In the genomic region with DNA sequence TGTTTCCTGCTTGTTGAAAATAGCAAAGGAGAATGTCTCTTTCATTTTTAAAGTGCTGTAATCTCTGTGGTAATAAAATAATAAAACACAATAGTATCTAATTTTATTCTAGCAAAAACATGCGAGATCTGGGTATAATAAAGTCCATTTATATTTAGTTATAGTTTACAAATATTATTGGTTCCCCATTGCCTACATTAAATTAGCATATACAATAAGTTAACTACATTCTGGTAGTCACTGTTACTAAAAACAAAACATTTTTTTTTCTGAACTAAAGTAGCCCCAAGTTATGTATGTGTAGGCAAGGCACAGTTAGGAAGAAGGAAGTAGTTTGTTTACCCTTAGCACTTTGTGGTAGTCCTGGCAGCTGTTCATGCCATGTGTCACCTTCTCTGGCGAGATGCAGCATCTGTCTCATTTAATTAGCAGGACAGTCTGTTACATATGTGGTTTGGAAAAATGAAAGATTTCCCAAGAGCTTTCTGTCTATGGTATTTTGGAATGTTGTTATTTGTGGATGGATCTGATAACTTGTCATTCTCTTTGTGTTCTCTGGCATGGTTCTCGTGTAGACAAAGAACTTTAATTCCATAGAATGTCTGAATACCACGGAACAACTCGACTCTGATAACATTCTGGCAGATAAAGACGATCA, we compare ENCODE assay signal across 11 cellular contexts.
DNase-seq lines count a peak whose midpoint lies in the region; FAIRE-seq and TF ChIP-seq lines count a peak whose summit lies in the region.
"Had no signal": no experiment of that assay in that cellular context is flagged by ENCODE, and none has a peak within 500 bp of the region (broad histone marks: within the 10 kb centered on the region; RNA-seq: fewer than 3 reads in every experiment).

No MANE protein-coding gene starts in this region.

- H3K4me3 Mint-ChIP-seq in astrocyte (ENCODE audit: unreplicated experiment) = no peak overlapping the region
- H3K4me3 Mint-ChIP-seq: activated naive CD8-positive, alpha-beta T cell treated with anti-CD3 and anti-CD28 coated beads for 36 hours had no signal

- peak overlapping the region; percentile 47 for H3K4me2 ChIP-seq in astrocyte (ENCODE audit: low read length)

- H3K27me3 Mint-ChIP-seq in astrocyte (ENCODE audit: low read depth, unreplicated experiment) = no peaks in the 10 kb centered on the region
- H3K27me3 Mint-ChIP-seq: activated naive CD8-positive, alpha-beta T cell treated with anti-CD3 and anti-CD28 coated beads for 36 hours had no signal

- peaks cover 18% of the 10 kb centered on the region for H3K4me1 Mint-ChIP-seq in astrocyte (ENCODE audit: low read depth, unreplicated experiment)
- H3K4me1 Mint-ChIP-seq: activated naive CD8-positive, alpha-beta T cell treated with anti-CD3 and anti-CD28 coated beads for 36 hours had no signal

- no peak overlapping the region for H2AFZ ChIP-seq in astrocyte (ENCODE audit: low read depth, low read length)

- no peaks in the 10 kb centered on the region for H3K9me3 Mint-ChIP-seq in astrocyte (ENCODE audit: unreplicated experiment)
- H3K9me3 Mint-ChIP-seq: activated naive CD8-positive, alpha-beta T cell treated with anti-CD3 and anti-CD28 coated beads for 36 hours had no signal

- H3K36me3 Mint-ChIP-seq in astrocyte (ENCODE audit: low read depth, unreplicated experiment) = no peaks in the 10 kb centered on the region
- H3K36me3 Mint-ChIP-seq: activated naive CD8-positive, alpha-beta T cell treated with anti-CD3 and anti-CD28 coated beads for 36 hours had no signal

- no peak overlapping the region for H3K4me3 ChIP-seq in astrocyte (ENCODE audit: insufficient read depth, low read depth, low read length)

- peaks cover 5% of the 10 kb centered on the region for H3K4me1 ChIP-seq in astrocyte (ENCODE audit: insufficient read depth, low read length)

- peaks cover 7% of the 10 kb centered on the region for H3K27me3 ChIP-seq in astrocyte (ENCODE audit: insufficient read depth, low read length)

- H3K9ac ChIP-seq in astrocyte (ENCODE audit: low read length) = no peak overlapping the region

- TF ChIP-seq CTCF in astrocyte (IDR thresholded peaks at IDR 0.05; ENCODE audit: insufficient read depth, low read depth, low read length) = no peak

- DNase-seq in COLO668 (lab: John Stamatoyannopoulos, UW; ENCODE audit: unreplicated experiment) (peak; percentile 8), HTR-8/SVneo (ENCODE audit: insufficient read length, low spot score) (peak; percentile 9), astrocyte (ENCODE audit: low read depth) (peak; percentile 91), lung microvascular endothelial cell (ENCODE audit: low read depth in 2 of 2) (peak; percentile 4 to 73), ecto neural progenitor cell (ENCODE audit: low spot score) (no peak), cerebellum (ENCODE audit: low spot score) (no peak), activated gamma-delta T cell treated with Interleukin-2 at 50 U/mL for 16 hours (no peak), NCI-H748 (lab: John Stamatoyannopoulos, UW; ENCODE audit: unreplicated experiment) (no peak)
- DNase-seq: activated naive CD8-positive, alpha-beta T cell treated with anti-CD3 and anti-CD28 coated beads for 36 hours; stimulated activated CD8-positive, alpha-beta memory T cell treated with anti-CD3 and anti-CD28 coated beads, Interleukin-4, amount 100 ng/mL, for 48 hours had no signal

- H3K9me3 ChIP-seq in astrocyte (ENCODE audit: insufficient read depth, low read depth, low read length) = no peaks in the 10 kb centered on the region

- no peaks in the 10 kb centered on the region for H3K36me3 ChIP-seq in astrocyte (ENCODE audit: insufficient read depth, low read length)

- no peak overlapping the region for H3K27ac ChIP-seq in astrocyte (ENCODE audit: low read depth, low read length)

- H4K20me1 ChIP-seq in astrocyte (ENCODE audit: insufficient read depth, low read length) = no peaks in the 10 kb centered on the region

- peak overlapping the region; percentile 76 for H3K27ac Mint-ChIP-seq in astrocyte (ENCODE audit: unreplicated experiment)
- H3K27ac Mint-ChIP-seq: activated naive CD8-positive, alpha-beta T cell treated with anti-CD3 and anti-CD28 coated beads for 36 hours had no signal

- no peaks in the 10 kb centered on the region for H3K79me2 ChIP-seq in astrocyte (ENCODE audit: insufficient read depth, low read length)

- no peak for FAIRE-seq in HTR-8/SVneo (lab: Jason Lieb, UNC)
- peak; percentile 92 for FAIRE-seq in astrocyte (lab: Jason Lieb, UNC)
- FAIRE-seq: GM19239 had no signal

Comparison
In these comparisons a context has a peak if more than half of its experiments do, and no peak if none do; other contexts are left out.
1. DNase-seq: peak in COLO668 (single experiment), HTR-8/SVneo (single experiment), astrocyte (single experiment) and lung microvascular endothelial cell (2 of 2); none in ecto neural progenitor cell (single experiment), cerebellum (single experiment), activated gamma-delta T cell treated with Interleukin-2 at 50 U/mL for 16 hours (single experiment) and NCI-H748 (single experiment).